24 cellular contexts compared by ENCODE assay signal in genomic region chr6:135385299-135385698, GRCh38.
"Had no signal": no experiment of that assay in that cellular context is flagged by ENCODE, and none has a peak within 500 bp of the region (broad histone marks: within the 10 kb centered on the region; RNA-seq: fewer than 3 reads in every experiment).

No MANE protein-coding gene starts in this region.

- ATAC-seq: HepG2, Panc1, PC-3 had no signal

- H3K9ac ChIP-seq: KMS-11, SK-N-SH had no signal

- FAIRE-seq: HepG2 had no signal

- DNase-seq: IMR-90, Kasumi-1, NCI-H1092, NCI-H1105 treated with DMSO at 0.1 percent for 48 hours, NCI-H1417 treated with DMSO at 0.1 percent for 48 hours, NCI-H146, NCI-H1694 treated with DMSO at 0.1 percent for 48 hours, NCI-H1930, NCI-H2081, NCI-H2107, NCI-H226, NCI-H446, NCI-H510A, NCI-H524 treated with DMSO at 0.1 percent for 48 hours, NCI-H69, NCI-H774, PC-3, SHP77, SK-N-SH, SW 1271 had no signal

- H3K9me3 ChIP-seq: SK-N-SH had no signal

- H3K9me2 ChIP-seq: SK-N-SH had no signal

- H3K27ac ChIP-seq: KMS-11, RWPE1 had no signal

- H3K4me2 ChIP-seq: KMS-11, SK-N-SH had no signal
